In genomic region chr7:105878746-105879605, GRCh38 we compare ENCODE assay signal across 16 cellular contexts. TPM values are rescaled to one million over a fixed set of nuclear protein-coding genes. Genes with fewer than 3 reads are reported as not detected.
DNase-seq lines count a peak whose midpoint lies in the region; ATAC-seq and TF ChIP-seq lines count a peak whose summit lies in the region.
"Had no signal": no experiment of that assay in that cellular context is flagged by ENCODE, and none has a peak within 500 bp of the region (broad histone marks: within the 10 kb centered on the region; RNA-seq: fewer than 3 reads in every experiment).

No MANE protein-coding gene starts in this region.

- peak overlapping the region in 2 of 4 donors; percentile 83 to 90 for H3K27ac ChIP-seq in esophagus muscularis mucosa (replicated peaks in 1 of 4)
- no peak overlapping the region for H3K27ac ChIP-seq in trophoblast cell (ENCODE audit: low read depth, low read length)
- H3K27ac ChIP-seq: breast epithelium had no signal

- 89% methylated on average over 2 of the region's 2 CpGs for WGBS in esophagus muscularis mucosa
- no CpG with 5 or more reads among the region's 2 CpGs for WGBS in trophoblast cell (ENCODE audit: extremely low coverage, insufficient coverage, insufficient read length)

- no peaks in the 10 kb centered on the region for H3K36me3 ChIP-seq in esophagus muscularis mucosa
- no peaks in the 10 kb centered on the region for H3K36me3 ChIP-seq in trophoblast cell (ENCODE audit: control insufficient read depth in 1 of 2, insufficient read depth in 2 of 2, low read length in 2 of 2)
- H3K36me3 ChIP-seq: breast epithelium, heart left ventricle, tibial nerve had no signal

- no peak overlapping the region for H3K4ac ChIP-seq in trophoblast cell (ENCODE audit: low read depth, low read length)

- peak overlapping the region in 1 of 4 donors; percentile 66 for H3K4me3 ChIP-seq in esophagus muscularis mucosa
- H3K4me3 ChIP-seq in trophoblast cell (ENCODE audit: low read depth, low read length): no peak overlapping the region

- H3K9me3 ChIP-seq in esophagus muscularis mucosa (no peaks in the 10 kb centered on the region), trophoblast cell (ENCODE audit: insufficient read depth, low read depth, low read length) (no peaks in the 10 kb centered on the region)
- H3K9me3 ChIP-seq: breast epithelium, heart left ventricle, tibial nerve had no signal

- DNase-seq in NCI-H2107 treated with DMSO at 0.1 percent for 48 hours (lab: John Stamatoyannopoulos, UW; ENCODE audit: unreplicated experiment) (peak; percentile 16), NCI-H2107 (lab: John Stamatoyannopoulos, UW) (no peak), NCI-H2171 treated with DMSO at 0.1 percent for 48 hours (lab: John Stamatoyannopoulos, UW) (peak; percentile 72), esophagus muscularis mucosa (ENCODE audit: extremely low spot score) (peak; percentile 14), trophoblast cell (no peak), foreskin melanocyte (no peak)
- DNase-seq: activated gamma-delta T cell; DMS153; heart left ventricle; NCI-H2227 treated with DMSO at 0.1 percent for 48 hours; occipital lobe; stimulated activated CD4-positive, alpha-beta T cell treated with anti-CD3 and anti-CD28 coated beads, Interleukin-12 subunit alpha, Interleukin-12 subunit beta, amount 100 ng/mL, for 4 hours had no signal

- no peak overlapping the region for H2BK120ac ChIP-seq in trophoblast cell (ENCODE audit: insufficient read depth, low read length, poor library complexity)

- intact Hi-C loops in esophagus muscularis mucosa (cut with DNase I): loop anchor here (5.0 kb wide), 3 partner anchors 107 to 222 kb away; no protein-coding TSS in a partner anchor

- no peak overlapping the region for H3K14ac ChIP-seq in trophoblast cell (ENCODE audit: low read length)

- no peak overlapping the region for H2AFZ ChIP-seq in trophoblast cell (ENCODE audit: insufficient read depth, low read length, poor library complexity)

- H3K79me2 ChIP-seq in trophoblast cell (ENCODE audit: control insufficient read depth, insufficient read depth, low read length, poor library complexity): peaks cover 6% of the 10 kb centered on the region

- H4K12ac ChIP-seq in trophoblast cell (ENCODE audit: low read depth, low read length): no peak overlapping the region

- ATAC-seq in GM21717 (IDR thresholded peaks at IDR 0.05; ENCODE audit: unreplicated experiment): no peak
- ATAC-seq in HG02870 (IDR thresholded peaks at IDR 0.05; ENCODE audit: unreplicated experiment): no peak
- ATAC-seq: heart left ventricle had no signal

- peak overlapping the region; percentile 80 for H3K23ac ChIP-seq in trophoblast cell (ENCODE audit: low read length)

- H2AK5ac ChIP-seq in trophoblast cell (ENCODE audit: low read length): no peak overlapping the region

- H3K18ac ChIP-seq in trophoblast cell (ENCODE audit: low read length): no peak overlapping the region

- no peak overlapping the region for H2BK12ac ChIP-seq in trophoblast cell (ENCODE audit: low read length)

- H4K91ac ChIP-seq in trophoblast cell (ENCODE audit: low read depth, low read length): no peak overlapping the region

- no peak overlapping the region for H3K4me2 ChIP-seq in trophoblast cell (ENCODE audit: low read length)

- H3K79me1 ChIP-seq in trophoblast cell (ENCODE audit: low read length): peaks cover 8% of the 10 kb centered on the region

- TF ChIP-seq EP300 in esophagus muscularis mucosa (IDR thresholded peaks at IDR 0.05): no peak

- H4K8ac ChIP-seq in trophoblast cell (ENCODE audit: low read depth, low read length): no peak overlapping the region

- H2BK5ac ChIP-seq in trophoblast cell (ENCODE audit: low read depth, low read length, poor library complexity): no peak overlapping the region

- peaks cover 18 to 68% (median 47%) of the 10 kb centered on the region in 4 donors for H3K4me1 ChIP-seq in esophagus muscularis mucosa
- peaks cover 0 to 6% of the 10 kb centered on the region in 2 experiments for H3K4me1 ChIP-seq in trophoblast cell (ENCODE audit: control insufficient read depth in 1 of 2, insufficient read depth in 2 of 2, low read length in 2 of 2)

- no peak for TF ChIP-seq POLR2A in esophagus muscularis mucosa (IDR thresholded peaks at IDR 0.05; ENCODE audit: low read depth)

- H3K27me3 ChIP-seq in esophagus muscularis mucosa: no peaks in the 10 kb centered on the region
- no peaks in the 10 kb centered on the region for H3K27me3 ChIP-seq in trophoblast cell (ENCODE audit: insufficient read depth, low read length)
- H3K27me3 ChIP-seq: breast epithelium, tibial nerve had no signal

- H3K9ac ChIP-seq in trophoblast cell (ENCODE audit: low read length): no peak overlapping the region

- no peak for TF ChIP-seq CTCF in esophagus muscularis mucosa (IDR thresholded peaks at IDR 0.05)

RNA-seq across cellular contexts. Expression of gene ATXN7L1, which starts 2.6 kb away (rescaled TPM):
- 10 to 100 TPM in 2 of 4 donors, 1 to 10 TPM in 2; 4.6 to 12.5 (median 10.1) TPM for total RNA-seq in esophagus muscularis mucosa
- polyA plus RNA-seq in trophoblast cell (2013): 4.0 TPM in 2 replicates

Comparison
In these comparisons a context has a peak if more than half of its experiments do, and no peak if none do; other contexts are left out.
1. DNase-seq: peak in NCI-H2107 treated with DMSO at 0.1 percent for 48 hours (single experiment), NCI-H2171 treated with DMSO at 0.1 percent for 48 hours (single experiment) and esophagus muscularis mucosa (single experiment); none in NCI-H2107 (single experiment), trophoblast cell (0 of 2) and foreskin melanocyte (single experiment).